Comparison of ENCODE assay signal across 2 cellular contexts in the genomic region with DNA sequence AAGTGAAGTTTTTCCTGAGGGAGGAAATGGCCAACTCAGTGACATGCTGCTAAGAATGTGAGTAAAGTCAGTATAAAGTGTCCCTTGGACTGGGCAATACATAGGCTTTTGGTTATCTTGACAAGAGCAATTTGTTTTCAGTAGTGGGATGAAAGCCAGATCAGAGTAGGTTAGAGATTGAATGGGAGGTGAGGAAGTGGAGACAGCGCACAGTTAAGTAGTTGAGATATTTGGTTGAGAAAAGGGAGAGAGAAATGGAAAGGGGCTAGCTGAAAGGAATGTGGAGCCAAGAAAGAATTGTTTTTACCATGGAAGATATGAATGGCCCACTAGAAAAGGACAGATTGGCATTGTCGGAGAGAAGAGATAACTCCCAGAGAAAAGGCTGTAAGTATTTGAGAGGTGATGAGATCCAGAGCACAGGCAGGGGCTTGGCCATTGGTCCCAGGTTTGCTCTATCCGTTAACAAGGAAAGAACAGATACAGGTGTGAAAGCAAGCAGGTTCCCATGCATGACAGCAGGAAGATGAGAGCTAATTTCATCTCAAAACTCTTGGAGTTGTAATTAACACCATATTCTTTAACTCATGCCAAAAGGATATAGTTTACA.
TF ChIP-seq lines count a peak whose summit lies in the region.

No MANE protein-coding gene starts in this region.

TF ChIP-seq in GM23338, 12 proteins besides CTCF, POLR2A, EP300 and RAD21:
- TF ChIP-seq, protein P1, sequence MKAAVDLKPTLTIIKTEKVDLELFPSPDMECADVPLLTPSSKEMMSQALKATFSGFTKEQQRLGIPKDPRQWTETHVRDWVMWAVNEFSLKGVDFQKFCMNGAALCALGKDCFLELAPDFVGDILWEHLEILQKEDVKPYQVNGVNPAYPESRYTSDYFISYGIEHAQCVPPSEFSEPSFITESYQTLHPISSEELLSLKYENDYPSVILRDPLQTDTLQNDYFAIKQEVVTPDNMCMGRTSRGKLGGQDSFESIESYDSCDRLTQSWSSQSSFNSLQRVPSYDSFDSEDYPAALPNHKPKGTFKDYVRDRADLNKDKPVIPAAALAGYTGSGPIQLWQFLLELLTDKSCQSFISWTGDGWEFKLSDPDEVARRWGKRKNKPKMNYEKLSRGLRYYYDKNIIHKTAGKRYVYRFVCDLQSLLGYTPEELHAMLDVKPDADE (IDR thresholded peaks at IDR 0.05): no peak
- TF ChIP-seq NANOG (IDR thresholded peaks at IDR 0.05; ENCODE audit: borderline replicate concordance) (no peak), CREB1 (CRISPR knock-in tag; IDR thresholded peaks at IDR 0.05; ENCODE audit: low read depth) (no peak), ZNF114 (CRISPR knock-in tag; IDR thresholded peaks at IDR 0.05) (no peak)

TF ChIP-seq in SK-N-SH, 30 proteins besides CTCF, POLR2A, EP300 and RAD21:
- TF ChIP-seq FOSL2 (IDR thresholded peaks at IDR 0.05; ENCODE audit: borderline replicate concordance, low read depth) (no peak), TCF12 (IDR thresholded peaks at IDR 0.05) (0 out of 2 replicates have a peak, but pooled peaks have one; percentile 17)
